In the genomic region with DNA sequence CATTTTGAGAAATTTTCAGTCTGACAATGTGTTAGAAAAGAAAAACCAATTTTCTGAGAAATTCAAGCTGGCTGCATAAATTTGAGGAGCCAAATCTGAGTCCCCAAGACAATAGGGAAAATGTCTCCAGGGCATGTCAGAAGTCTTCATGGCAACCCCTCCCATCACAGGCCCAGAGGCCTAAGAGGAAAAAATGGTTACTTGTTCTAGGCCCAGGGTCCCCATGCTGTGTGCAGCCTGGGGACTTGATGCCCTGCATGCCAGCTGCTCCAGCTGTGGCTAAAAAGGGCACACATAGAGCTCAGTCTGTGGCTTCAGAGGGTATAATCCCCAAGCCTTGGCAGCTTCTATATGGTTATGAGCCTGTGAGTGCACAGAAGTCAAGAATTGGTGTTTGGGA, we compare ENCODE assay signal across 11 cellular contexts.
"Had no signal": no experiment of that assay in that cellular context is flagged by ENCODE, and none has a peak within 500 bp of the region (broad histone marks: within the 10 kb centered on the region; RNA-seq: fewer than 3 reads in every experiment).

No MANE protein-coding gene starts in this region.

- H3K9ac ChIP-seq: GM23248 had no signal

- ATAC-seq: GM23338, HCT116 had no signal

- H3K4me3 Mint-ChIP-seq: GM23338, H9, HFFc6 had no signal

- H3K4me2 ChIP-seq: GM23338 had no signal

- H3K9me3 ChIP-seq: HAP-1 had no signal

- DNase-seq: GM23248, GOT3, H7, H9, HCEC 1CT, HFFc6 had no signal

- FAIRE-seq: H1, H54 had no signal

- H3K4me1 Mint-ChIP-seq: GM23338, H9 had no signal

- H3K36me3 ChIP-seq: HAP-1 had no signal

- H3K4me3 ChIP-seq: GM23248, GM23338, HAP-1 had no signal

- H3K27ac ChIP-seq: GM23248 had no signal

- H3K4me1 ChIP-seq: HAP-1 had no signal

- H3K27ac Mint-ChIP-seq: GM23338, H9, HFFc6 had no signal
